In the genomic region with DNA sequence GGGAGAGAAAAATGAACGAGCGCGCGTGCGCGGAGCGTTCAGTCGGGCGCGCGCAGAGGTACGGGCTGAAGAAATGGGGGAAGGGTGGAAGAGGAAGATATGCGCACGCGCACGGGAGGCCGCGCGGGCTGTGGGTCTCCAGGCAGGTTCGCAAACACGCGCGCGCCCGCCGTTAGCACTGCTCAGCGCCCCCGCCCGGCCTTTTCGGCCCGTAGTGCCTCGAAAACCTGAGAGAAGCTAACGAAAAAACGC, we compare ENCODE assay signal across 7 cellular contexts. TPM values are rescaled to one million over a fixed set of nuclear protein-coding genes. Genes with fewer than 3 reads are reported as not detected.
A peak's percentile ranks its signal among the peaks of the same experiment; 100 is the strongest.
DNase-seq lines count a peak whose midpoint lies in the region; ATAC-seq and TF ChIP-seq lines count a peak whose summit lies in the region.

No MANE protein-coding gene starts in this region.

- TF ChIP-seq CTCF in WI38 (IDR thresholded peaks at IDR 0.05; ENCODE audit: low read depth, low read length) (no peak), mammary epithelial cell (conservative IDR thresholded peaks at IDR 0.05 in 1 of 2, IDR thresholded peaks at IDR 0.05 in 1 of 2; ENCODE audit: extremely low read depth in 1 of 2, insufficient read depth in 1 of 2, low read depth in 1 of 2, low read length in 2 of 2) (no peak), smooth muscle cell (IDR thresholded peaks at IDR 0.05; ENCODE audit: borderline replicate concordance, insufficient read depth, poor library complexity, severe bottlenecking) (no peak)

- H3K4me1 Mint-ChIP-seq in immature natural killer cell = peaks cover 63 to 70% of the 10 kb centered on the region in 2 donors

- H4K20me1 ChIP-seq in mammary epithelial cell (ENCODE audit: insufficient read depth, low read length) (peaks cover 30% of the 10 kb centered on the region), smooth muscle cell (ENCODE audit: low read depth) (peaks cover 49% of the 10 kb centered on the region)

- DNase-seq in NCI-H2171 treated with DMSO at 0.1 percent for 48 hours (lab: John Stamatoyannopoulos, UW) (peak; percentile 95), mammary epithelial cell (peak; percentile 83), immature natural killer cell (peak; percentile 94 to 96 (median 96)), smooth muscle cell (lab: John Stamatoyannopoulos, UW; ENCODE audit: unreplicated experiment) (peak; percentile 76)

- H3K9me3 ChIP-seq in mammary epithelial cell (replicated peaks; ENCODE audit: insufficient read depth, low read length) (no peaks in the 10 kb centered on the region), smooth muscle cell (replicated peaks; ENCODE audit: low read depth) (no peaks in the 10 kb centered on the region)

- CTCF ChIA-PET in mammary epithelial cell (lab: Charles Lee; ENCODE audit: low non-redundant PET) = interaction anchor here (0.6 kb wide), 1 partner anchor 261 kb away, joined by 8 read pairs; the partner anchor contains the start of gene MAP7

- H3K27me3 ChIP-seq in mammary epithelial cell (ENCODE audit: insufficient read depth, low read length) (no peaks in the 10 kb centered on the region), smooth muscle cell (ENCODE audit: low read depth) (no peaks in the 10 kb centered on the region)

- in situ Hi-C loops in mammary epithelial cell (cut with MboI; ENCODE audit: low sequenced_read_pairs in 2 of 2) = no loop called here

- peak overlapping the region; percentile 78 for H3K4me2 ChIP-seq in mammary epithelial cell (ENCODE audit: insufficient read depth, low read depth, low read length)
- H3K4me2 ChIP-seq in smooth muscle cell = peak overlapping the region; percentile 89

- H3K9me3 Mint-ChIP-seq in immature natural killer cell = no peaks in the 10 kb centered on the region

- H3K4me1 ChIP-seq in mammary epithelial cell (ENCODE audit: insufficient read depth, low read length) (peaks cover 22% of the 10 kb centered on the region), smooth muscle cell (ENCODE audit: low read depth) (peaks cover 26% of the 10 kb centered on the region)

- H3K27ac ChIP-seq in mammary epithelial cell (ENCODE audit: insufficient read depth, low read depth, low read length) (peak overlapping the region; percentile 100), smooth muscle cell (ENCODE audit: low read depth) (peak overlapping the region; percentile 100)

- peak overlapping the region; percentile 100 for H3K27ac Mint-ChIP-seq in immature natural killer cell

- ATAC-seq in GM18519 (IDR thresholded peaks at IDR 0.05; ENCODE audit: low FRiP score, unreplicated experiment) (peak; percentile 30), HG03097 (IDR thresholded peaks at IDR 0.05; ENCODE audit: low FRiP score, unreplicated experiment) (peak; percentile 42)

- peak overlapping the region; percentile 98 for H3K4me3 ChIP-seq in WI38 (ENCODE audit: low read depth, low read length)
- peak overlapping the region; percentile 87 to 97 (median 95) for H3K4me3 ChIP-seq in mammary epithelial cell (replicated peaks in 1 of 3; ENCODE audit: insufficient read depth in 1 of 3, low read depth in 2 of 3, low read length in 3 of 3)
- H3K4me3 ChIP-seq in smooth muscle cell = peak overlapping the region; percentile 84

- peaks cover 24 to 26% (median 25%) of the 10 kb centered on the region in 3 donors for H3K27me3 Mint-ChIP-seq in immature natural killer cell (ENCODE audit: low read depth in 3 of 3)

- H3K36me3 Mint-ChIP-seq in immature natural killer cell = no peaks in the 10 kb centered on the region

- dilution Hi-C loops in mammary epithelial cell (cut with HindIII; ENCODE audit: low sequenced_read_pairs) = no loop called here

- H2AFZ ChIP-seq in mammary epithelial cell (ENCODE audit: low read depth, low read length) (peak overlapping the region; percentile 62), smooth muscle cell (ENCODE audit: low read depth) (no peak overlapping the region)

- peaks cover 17% of the 10 kb centered on the region for H3F3A ChIP-seq in smooth muscle cell (ENCODE audit: low read depth)

- peaks cover 54% of the 10 kb centered on the region for H3K79me2 ChIP-seq in mammary epithelial cell (ENCODE audit: insufficient read depth, low read length)
- peaks cover 49% of the 10 kb centered on the region for H3K79me2 ChIP-seq in smooth muscle cell (ENCODE audit: low read depth)

- peak overlapping the region; percentile 97 to 100 (median 97) for H3K4me3 Mint-ChIP-seq in immature natural killer cell

- intact Hi-C loops in mammary epithelial cell (cut with micrococcal nuclease) = loop anchor here (1.0 to 5.0 kb wide), 3 partner anchors 28 to 261 kb away; partner anchors contain the start of genes MAP7 and MTFR2

- WGBS in mammary epithelial cell (ENCODE audit: low coverage, missing lambda C conversion rate) = under 1% methylated on average over 26 of the region's 34 CpGs
- under 1% methylated on average over 31 of the region's 34 CpGs for WGBS in smooth muscle cell (ENCODE audit: low lambda C conversion rate)

- TSS peak; percentile 51 for BruUV-seq in mammary epithelial cell (replicated peaks; lab: Mats Ljungman, UMichigan)

- H3K9ac ChIP-seq in mammary epithelial cell (ENCODE audit: insufficient read depth, low read length) (peak overlapping the region; percentile 100), smooth muscle cell (ENCODE audit: low read depth) (peak overlapping the region; percentile 100)

- H3K36me3 ChIP-seq in mammary epithelial cell (ENCODE audit: insufficient read depth, low read length) = no peaks in the 10 kb centered on the region
- H3K36me3 ChIP-seq in smooth muscle cell (ENCODE audit: low read depth) = no peaks in the 10 kb centered on the region

RNA-seq across cellular contexts. Expression of gene BCLAF1, which starts 0.4 kb away (rescaled TPM):
- total RNA-seq in mammary epithelial cell (100 to 1,000 TPM; 104 to 143 TPM), smooth muscle cell (151 and 193 TPM in 2 replicates)
- polyA plus RNA-seq in mammary epithelial cell (38.0 TPM), immature natural killer cell (100 to 1,000 TPM in 1 of 3 donors, 10 to 100 TPM in 2; 69.9 to 113 (median 81.5) TPM), smooth muscle cell (61.1 and 68.2 TPM in 2 replicates)
- polyA minus RNA-seq in mammary epithelial cell = 90.0 TPM

RNA-seq across cellular contexts. Expression of gene MTFR2, which starts 39.1 kb away (rescaled TPM):
- total RNA-seq in mammary epithelial cell (1 to 10 TPM; 2.0 to 7.3 TPM), smooth muscle cell (10.9 and 12.4 TPM in 2 replicates)
- polyA plus RNA-seq in mammary epithelial cell (13.2 TPM), immature natural killer cell (under 1 TPM in 2 of 3 donors, not detected in 1; 0.51 to 0.62 TPM), smooth muscle cell (1.4 and 2.7 TPM in 2 replicates)
- 7.3 TPM for polyA minus RNA-seq in mammary epithelial cell

Comparison
In these comparisons a context has a peak if more than half of its experiments do, and no peak if none do; other contexts are left out.
1. Peak in every context shown above with its lines: DNase-seq, ATAC-seq, H3K4me3 ChIP-seq and H3K27ac ChIP-seq.